Comparison of ENCODE assay signal across 8 cellular contexts in the genomic region with DNA sequence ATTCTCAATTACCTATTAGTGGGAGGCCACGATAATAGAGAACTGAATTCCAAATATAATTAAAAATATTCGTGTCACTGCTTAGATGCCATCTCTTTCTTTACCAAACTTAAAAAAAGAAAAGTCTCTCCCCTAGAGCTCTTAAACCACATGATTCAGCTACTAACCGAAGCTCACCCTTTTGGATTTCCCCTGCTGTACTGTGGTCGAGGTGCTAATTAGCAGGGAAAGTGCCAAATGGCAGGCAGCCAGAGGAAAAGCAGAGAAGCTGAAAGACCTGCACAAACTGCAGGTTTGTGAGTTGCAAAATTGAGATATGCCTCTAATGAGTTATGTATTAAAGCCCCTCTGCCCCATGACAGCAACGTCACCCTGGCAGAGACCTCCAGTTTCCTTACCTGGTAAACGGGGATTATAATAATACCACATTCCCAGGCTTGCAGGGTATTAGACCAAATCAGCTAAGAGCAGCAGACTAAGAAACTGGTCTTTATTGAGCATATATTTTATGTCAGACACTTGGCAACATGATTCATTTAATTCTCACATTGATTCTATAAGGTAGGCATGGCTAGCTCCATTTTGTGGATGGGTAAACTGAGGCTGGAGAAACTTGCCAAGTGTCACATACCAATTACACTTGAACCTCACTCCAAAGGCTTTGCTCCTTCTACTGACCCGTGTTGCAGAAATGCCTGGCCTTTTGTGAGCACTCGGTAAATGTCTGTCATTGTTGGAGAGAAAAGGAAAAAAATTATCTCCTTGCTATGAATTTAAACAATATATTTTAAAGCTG.
DNase-seq lines count a peak whose midpoint lies in the region; ATAC-seq lines count a peak whose summit lies in the region.

No MANE protein-coding gene starts in this region.

- ATAC-seq in GM18520 (IDR thresholded peaks at IDR 0.05; ENCODE audit: unreplicated experiment) (peak; percentile 92), HG02840 (IDR thresholded peaks at IDR 0.05; ENCODE audit: low FRiP score, unreplicated experiment) (peak; percentile 79)

- peak; percentile 31 for DNase-seq in NCI-H2196 treated with DMSO at 0.1 percent for 48 hours (lab: John Stamatoyannopoulos, UW; ENCODE audit: unreplicated experiment)
- DNase-seq in activated CD8-positive, alpha-beta memory T cell treated with anti-CD3 and anti-CD28 coated beads, Interleukin-2, amount 50 U/mL, for 24 hours (ENCODE audit: extremely low read depth): peak; percentile 59
- DNase-seq in glomerular visceral epithelial cell (ENCODE audit: extremely low spot score): peak; percentile 88
- DNase-seq in stimulated activated CD4-positive, alpha-beta T cell treated with anti-CD3 and anti-CD28 coated beads, Interleukin-4, amount 100 ng/mL, for 48 hours (ENCODE audit: low read depth in 2 of 2): peak; percentile 33 to 61
- DNase-seq in OCI-M2 (lab: John Stamatoyannopoulos, UW; ENCODE audit: unreplicated experiment): no peak
- DNase-seq in HPDE6-E6E7 (ENCODE audit: extremely low spot score): no peak

Comparison
In these comparisons a context has a peak if more than half of its experiments do, and no peak if none do; other contexts are left out.
1. DNase-seq: peak in NCI-H2196 treated with DMSO at 0.1 percent for 48 hours (single experiment), activated CD8-positive, alpha-beta memory T cell treated with anti-CD3 and anti-CD28 coated beads, Interleukin-2, amount 50 U/mL, for 24 hours (single experiment), glomerular visceral epithelial cell (single experiment) and stimulated activated CD4-positive, alpha-beta T cell treated with anti-CD3 and anti-CD28 coated beads, Interleukin-4, amount 100 ng/mL, for 48 hours (2 of 2); none in OCI-M2 (single experiment) and HPDE6-E6E7 (single experiment).